Comparison of ENCODE assay signal across 10 cellular contexts in genomic region chr10:35355971-35356724, GRCh38. TPM values are rescaled to one million over a fixed set of nuclear protein-coding genes. Genes with fewer than 3 reads are reported as not detected.
DNase-seq lines count a peak whose midpoint lies in the region; ATAC-seq, FAIRE-seq and TF ChIP-seq lines count a peak whose summit lies in the region.
"Had no signal": no experiment of that assay in that cellular context is flagged by ENCODE, and none has a peak within 500 bp of the region (broad histone marks: within the 10 kb centered on the region; RNA-seq: fewer than 3 reads in every experiment).

No MANE protein-coding gene starts in this region.

- no peaks in the 10 kb centered on the region for H3K9me3 Mint-ChIP-seq in activated T-helper 2 cell treated with anti-CD3 and anti-CD28 coated beads, Interferon-gamma antibody, Interleukin-2, Interleukin-4, amounts not matched to agents 10 μg/mL and 5 μg/mL and 100 μg/mL, durations not matched to agents 14 hours and 24 hours and 36 hours
- H3K9me3 Mint-ChIP-seq: IgD-negative memory B cell had no signal

- CTCF ChIA-PET in HepG2 (lab: Yijun Ruan, JAX; ENCODE audit: low intra/inter-chr PET ratio, low total read pairs): no interaction called here

- no peak for TF ChIP-seq EP300 in HepG2 (IDR thresholded peaks at IDR 0.05; ENCODE audit: low read depth in 2 of 2, low read length in 2 of 2)
- no peak for TF ChIP-seq EP300 in HepG2 (CRISPR knock-in tag; IDR thresholded peaks at IDR 0.05; ENCODE audit: borderline replicate concordance)
- no peak for TF ChIP-seq EP300 in tibial nerve (IDR thresholded peaks at IDR 0.05)

- H4K20me1 ChIP-seq in HepG2 (ENCODE audit: insufficient read depth, low read length): no peaks in the 10 kb centered on the region; the same call in none of the 2 replicates

- H3K9ac ChIP-seq in HepG2 (ENCODE audit: insufficient read depth, low read depth, low read length): no peak overlapping the region

- TF ChIP-seq POLR2A in HepG2 (IDR thresholded peaks at IDR 0.05; ENCODE audit: insufficient read depth in 1 of 2, low read depth in 2 of 2, low read length in 2 of 2) (no peak), right lobe of liver (IDR thresholded peaks at IDR 0.05) (no peak), tibial nerve (IDR thresholded peaks at IDR 0.05) (no peak)

- H3K27ac Mint-ChIP-seq in activated T-helper 2 cell treated with anti-CD3 and anti-CD28 coated beads, Interferon-gamma antibody, Interleukin-2, Interleukin-4, amounts not matched to agents 10 μg/mL and 5 μg/mL and 100 μg/mL, durations not matched to agents 14 hours and 24 hours and 36 hours: peak overlapping the region; percentile 92

- no peak overlapping the region for H3K4me2 ChIP-seq in HepG2 (ENCODE audit: low read depth, low read length)

- in situ Hi-C loops in HepG2 (cut with HindIII; ENCODE audit: extremely low pct_ligation_motif_present, low pct_unique_long_range_greater_than_20kb): no loop called here

- no peaks in the 10 kb centered on the region; a peak in 1 of 5 replicates for H3K36me3 ChIP-seq in HepG2 (replicated peaks in 1 of 2; ENCODE audit: control insufficient read depth in 1 of 2, insufficient read depth in 2 of 2, low read length in 2 of 2)
- H3K36me3 ChIP-seq in right lobe of liver: no peaks in the 10 kb centered on the region
- H3K36me3 ChIP-seq in upper lobe of right lung: no peaks in the 10 kb centered on the region
- H3K36me3 ChIP-seq in tibial nerve: no peaks in the 10 kb centered on the region

- ATAC-seq in HepG2 (no peak), right lobe of liver (no peak), HG02938 (IDR thresholded peaks at IDR 0.05; ENCODE audit: unreplicated experiment) (peak; percentile 74), upper lobe of right lung (peak; percentile 76)

- intact Hi-C loops in HepG2 (cut with micrococcal nuclease; ENCODE audit: unreplicated experiment) (no loop called here), right lobe of liver (cut with DNase I) (no loop called here), upper lobe of right lung (cut with DNase I) (no loop called here)
- intact Hi-C loops in activated T-helper 2 cell treated with anti-CD3 and anti-CD28 coated beads, Interferon-gamma antibody, Interleukin-2, Interleukin-4, amounts not matched to agents 10 μg/mL and 5 μg/mL and 100 μg/mL, durations not matched to agents 14 hours and 24 hours and 36 hours (cut with micrococcal nuclease): loop anchor here (1.0 to 2.0 kb wide), 4 partner anchors 15 to 229 kb away; no protein-coding TSS in a partner anchor

- H3K4me3 ChIP-seq in HepG2 (replicated peaks in 1 of 3; ENCODE audit: insufficient read depth in 1 of 3, low read depth in 2 of 3, low read length in 3 of 3): no peak overlapping the region
- H3K4me3 ChIP-seq in right lobe of liver: no peak overlapping the region
- no peak overlapping the region for H3K4me3 ChIP-seq in upper lobe of right lung
- H3K4me3 ChIP-seq in tibial nerve: no peak overlapping the region

- H3K9me3 ChIP-seq in HepG2 (ENCODE audit: low read length) (no peaks in the 10 kb centered on the region), right lobe of liver (no peaks in the 10 kb centered on the region), upper lobe of right lung (no peaks in the 10 kb centered on the region), tibial nerve (no peaks in the 10 kb centered on the region)

- TF ChIP-seq RAD21 in HepG2 (CRISPR knock-in tag; IDR thresholded peaks at IDR 0.05): no peak

- BruUV-seq in HepG2 (replicated peaks; lab: Mats Ljungman, UMichigan): no TSS peak

- POLR2A ChIA-PET in HepG2 (lab: Yijun Ruan, JAX): no interaction called here

- H3K27me3 ChIP-seq in HepG2 (ENCODE audit: control insufficient read depth in 1 of 2, insufficient read depth in 2 of 2, low read length in 2 of 2) (no peaks in the 10 kb centered on the region), right lobe of liver (no peaks in the 10 kb centered on the region), upper lobe of right lung (no peaks in the 10 kb centered on the region), tibial nerve (no peaks in the 10 kb centered on the region)

- FAIRE-seq in HepG2 (lab: Jason Lieb, UNC): no peak

- no peak for DNase-seq in HepG2 (ENCODE audit: low spot score)
- DNase-seq in right lobe of liver: no peak
- no peak for DNase-seq in activated T-helper 2 cell treated with anti-CD3 and anti-CD28 coated beads, Interferon-gamma antibody, Interleukin-2, Interleukin-4, amounts not matched to agents 10 μg/mL and 5 μg/mL and 100 μg/mL, durations not matched to agents 14 hours and 24 hours and 36 hours (ENCODE audit: low spot score)
- DNase-seq in upper lobe of right lung: no peak
- DNase-seq in tibial nerve (ENCODE audit: low spot score in 2 of 2): no peak
- DNase-seq in activated gamma-delta T cell treated with Interleukin-2 at 50 U/mL for 16 hours: no peak
- no peak for DNase-seq in kidney glomerular epithelial cell (lab: John Stamatoyannopoulos, UW)
- DNase-seq: C1 segment of cervical spinal cord had no signal

- no peak overlapping the region for H2AFZ ChIP-seq in HepG2 (ENCODE audit: low read length)

- peak overlapping the region; percentile 63 for H3K4me3 Mint-ChIP-seq in activated T-helper 2 cell treated with anti-CD3 and anti-CD28 coated beads, Interferon-gamma antibody, Interleukin-2, Interleukin-4, amounts not matched to agents 10 μg/mL and 5 μg/mL and 100 μg/mL, durations not matched to agents 14 hours and 24 hours and 36 hours (ENCODE audit: low read depth)

- H3K4me1 Mint-ChIP-seq in activated T-helper 2 cell treated with anti-CD3 and anti-CD28 coated beads, Interferon-gamma antibody, Interleukin-2, Interleukin-4, amounts not matched to agents 10 μg/mL and 5 μg/mL and 100 μg/mL, durations not matched to agents 14 hours and 24 hours and 36 hours (ENCODE audit: low read depth): peaks cover 59% of the 10 kb centered on the region

- TF ChIP-seq CTCF in HepG2 (CRISPR knock-in tag; IDR thresholded peaks at IDR 0.05): no peak
- no peak for TF ChIP-seq CTCF in right lobe of liver (IDR thresholded peaks at IDR 0.05)
- no peak for TF ChIP-seq CTCF in upper lobe of right lung (IDR thresholded peaks at IDR 0.05)
- TF ChIP-seq CTCF in tibial nerve (IDR thresholded peaks at IDR 0.05): no peak

- H3K4me1 ChIP-seq in HepG2 (ENCODE audit: insufficient read depth, low read length) (peaks cover 49% of the 10 kb centered on the region), right lobe of liver (peaks cover 0 to 24% (median 7%) of the 10 kb centered on the region in 4 donors), upper lobe of right lung (peaks cover 31% of the 10 kb centered on the region), tibial nerve (peaks cover 0 to 54% (median 11%) of the 10 kb centered on the region in 4 donors)

- 83% methylated on average over 8 of the region's 9 CpGs for WGBS in HepG2 (ENCODE audit: low lambda C conversion rate)
- WGBS in right lobe of liver (ENCODE audit: insufficient coverage, low coverage, low lambda C conversion rate, missing lambda C conversion rate): 86% methylated on average over 5 of the region's 9 CpGs
- 84 to 86% methylated on average over 9 of the region's 9 CpGs for WGBS in tibial nerve, 2 donors

- H3K27ac ChIP-seq in HepG2 (ENCODE audit: extremely low read length, insufficient read depth, low read length) (no peak overlapping the region), right lobe of liver (no peak overlapping the region), upper lobe of right lung (no peak overlapping the region), tibial nerve (no peak overlapping the region)

- H3K27me3 Mint-ChIP-seq in activated T-helper 2 cell treated with anti-CD3 and anti-CD28 coated beads, Interferon-gamma antibody, Interleukin-2, Interleukin-4, amounts not matched to agents 10 μg/mL and 5 μg/mL and 100 μg/mL, durations not matched to agents 14 hours and 24 hours and 36 hours (ENCODE audit: low read depth): no peaks in the 10 kb centered on the region
- H3K27me3 Mint-ChIP-seq: IgD-negative memory B cell had no signal

- H3K79me2 ChIP-seq in HepG2 (ENCODE audit: insufficient read depth, low read length): peaks cover 95% of the 10 kb centered on the region

- peaks cover 3% of the 10 kb centered on the region for H3K36me3 Mint-ChIP-seq in activated T-helper 2 cell treated with anti-CD3 and anti-CD28 coated beads, Interferon-gamma antibody, Interleukin-2, Interleukin-4, amounts not matched to agents 10 μg/mL and 5 μg/mL and 100 μg/mL, durations not matched to agents 14 hours and 24 hours and 36 hours (ENCODE audit: low read depth)

TF ChIP-seq in HepG2, 621 proteins besides CTCF, POLR2A, EP300 and RAD21 (continues in another document):
- no peak for TF ChIP-seq GABPB1 (CRISPR knock-in tag; IDR thresholded peaks at IDR 0.05)

RNA-seq across cellular contexts. Expression of gene CCNY, which starts 19.8 kb away (rescaled TPM):
- total RNA-seq in HepG2 (2016; rRNA removed; fragmentation: Illumina TruSeq; extraction: Trizol): 54.7 and 63.6 TPM in 2 replicates
- 18.1 and 25.9 TPM in 2 replicates for total RNA-seq in HepG2 (2016; cell fraction: cytosol; rRNA removed; fragmentation: Illumina TruSeq; extraction: Trizol; ENCODE audit: low read depth)
- total RNA-seq in HepG2 (2016; cell fraction: insoluble cytoplasmic fraction; rRNA removed; fragmentation: Illumina TruSeq; extraction: Trizol): 53.9 and 58.9 TPM in 2 replicates
- 49.7 and 54.2 TPM in 2 replicates for total RNA-seq in HepG2 (2016; cell fraction: membrane; rRNA removed; fragmentation: Illumina TruSeq; extraction: Trizol)
- 31.8 and 32.4 TPM in 2 replicates for total RNA-seq in HepG2 (2016; cell fraction: nucleus; rRNA removed; fragmentation: Illumina TruSeq; extraction: Trizol)
- polyA plus RNA-seq in HepG2 (2011; rRNA removed): 46.4 and 48.2 TPM in 2 replicates
- polyA plus RNA-seq in HepG2 (2011; cell fraction: cytosol; rRNA removed): 27.7 and 34.1 TPM in 2 replicates
- polyA plus RNA-seq in HepG2 (2011; cell fraction: nucleus; rRNA removed): 12.4 and 14.5 TPM in 2 replicates
- polyA plus RNA-seq in HepG2 (2012): 49.5 and 71.9 TPM in 2 replicates
- 25.8 and 27.0 TPM in 2 replicates for polyA plus RNA-seq in HepG2 (2016; cell fraction: cytosol; fragmentation: Illumina TruSeq; extraction: Trizol; ENCODE audit: low read depth)
- polyA plus RNA-seq in HepG2 (2016; cell fraction: insoluble cytoplasmic fraction; fragmentation: Illumina TruSeq; extraction: Trizol; ENCODE audit: low read depth): 74.5 and 85.3 TPM in 2 replicates
- polyA plus RNA-seq in HepG2 (2016; cell fraction: membrane; fragmentation: Illumina TruSeq; extraction: Trizol; ENCODE audit: low read depth): 59.1 and 60.1 TPM in 2 replicates
- polyA plus RNA-seq in HepG2 (2016; cell fraction: nucleus; fragmentation: Illumina TruSeq; extraction: Trizol; ENCODE audit: insufficient read depth, low read depth): 48.6 and 48.7 TPM in 2 replicates
- polyA minus RNA-seq in HepG2 (2011; rRNA and poly(A)+ RNA removed; ENCODE audit: low replicate concordance): 42.9 and 44.3 TPM in 2 replicates
- polyA minus RNA-seq in HepG2 (2011; cell fraction: cytosol; rRNA and poly(A)+ RNA removed): 25.1 and 33.3 TPM in 2 replicates
- polyA minus RNA-seq in HepG2 (2011; cell fraction: nucleus; rRNA and poly(A)+ RNA removed): 27.3 and 40.3 TPM in 2 replicates
- total RNA-seq in right lobe of liver: 10 to 100 TPM; 22.4 to 49.2 (median 41.4) TPM
- total RNA-seq in activated T-helper 2 cell treated with anti-CD3 and anti-CD28 coated beads, Interferon-gamma antibody, Interleukin-2, Interleukin-4, amounts not matched to agents 10 μg/mL and 5 μg/mL and 100 μg/mL, durations not matched to agents 14 hours and 24 hours and 36 hours: 60.4 and 67.1 TPM in 2 replicates
- total RNA-seq in upper lobe of right lung: 85.4 TPM
- 10 to 100 TPM; 24.3 to 27.6 (median 26.5) TPM for total RNA-seq in tibial nerve

Comparison
In these comparisons a context has a peak if more than half of its experiments do, and no peak if none do; other contexts are left out.
1. ATAC-seq: peak in HG02938 (single experiment) and upper lobe of right lung (single experiment); none in HepG2 (single experiment) and right lobe of liver (0 of 4).